Comparison of ENCODE assay signal across 8 cellular contexts in genomic region chr1:166884040-166884642, GRCh38. TPM values are rescaled to one million over a fixed set of nuclear protein-coding genes. Genes with fewer than 3 reads are reported as not detected.
DNase-seq lines count a peak whose midpoint lies in the region; ATAC-seq, FAIRE-seq and TF ChIP-seq lines count a peak whose summit lies in the region.

No MANE protein-coding gene starts in this region.

- no peak for FAIRE-seq in endothelial cell of umbilical vein (lab: Jason Lieb, UNC)

- no peaks in the 10 kb centered on the region for H3K9me3 Mint-ChIP-seq in mesothelial cell of epicardium

- peak; percentile 56 for ATAC-seq in HG03025 (IDR thresholded peaks at IDR 0.05; ENCODE audit: low FRiP score, unreplicated experiment)
- ATAC-seq in GM21515 (IDR thresholded peaks at IDR 0.05; ENCODE audit: unreplicated experiment), result no peak

- no peak overlapping the region for H3K9ac ChIP-seq in endothelial cell of umbilical vein (replicated peaks; ENCODE audit: extremely low read depth, insufficient read depth, low read length)

- H3K4me3 Mint-ChIP-seq in mesothelial cell of epicardium, result no peak overlapping the region

- dilution Hi-C loops in endothelial cell of umbilical vein (cut with MboI; ENCODE audit: extremely low pct_ligation_motif_present, low sequenced_read_pairs), result no loop called here

- peak; percentile 48 for DNase-seq in CD1c-positive myeloid dendritic cell (ENCODE audit: extremely low spot score)
- DNase-seq in activated CD4-positive, alpha-beta T cell treated with anti-CD3 and anti-CD28 coated beads for 48 hours, result peak; percentile 69
- DNase-seq in endothelial cell of umbilical vein (ENCODE audit: low read depth, low spot score), result peak; percentile 4
- peak; percentile 47 to 72 for DNase-seq in mesothelial cell of epicardium (ENCODE audit: low spot score in 2 of 2, unreplicated experiment in 2 of 2)
- peak; percentile 76 for DNase-seq in testis
- DNase-seq in NCI-H748 treated with DMSO at 0.1 percent for 48 hours (lab: John Stamatoyannopoulos, UW), result no peak

- H3K4me1 ChIP-seq in endothelial cell of umbilical vein (ENCODE audit: control insufficient read depth, extremely low read depth, insufficient read depth, low read length), result no peaks in the 10 kb centered on the region
- peaks cover 8% of the 10 kb centered on the region for H3K4me1 ChIP-seq in testis

- H3K27me3 ChIP-seq in endothelial cell of umbilical vein (ENCODE audit: control insufficient read depth in 2 of 2, insufficient read depth in 2 of 2, low read length in 2 of 2) (peaks cover 19 to 25% of the 10 kb centered on the region in 2 experiments), testis (no peaks in the 10 kb centered on the region)

- no peaks in the 10 kb centered on the region for H3K9me1 ChIP-seq in endothelial cell of umbilical vein (replicated peaks; ENCODE audit: control insufficient read depth, extremely low read depth, insufficient read depth, low read length)

- H3K9me3 ChIP-seq in endothelial cell of umbilical vein (replicated peaks; ENCODE audit: control insufficient read depth, insufficient read depth, low read length) (no peaks in the 10 kb centered on the region), testis (no peaks in the 10 kb centered on the region)

- no TSS peak for BruUV-seq in endothelial cell of umbilical vein (replicated peaks; lab: Mats Ljungman, UMichigan)

- intact Hi-C loops in endothelial cell of umbilical vein (cut with micrococcal nuclease) (loop anchor here (1.0 kb wide), 2 partner anchors 26 to 175 kb away; no protein-coding TSS in a partner anchor), testis (cut with DNase I; ENCODE audit: low total_unique reads) (no loop called here)

- H3K36me3 ChIP-seq in endothelial cell of umbilical vein (ENCODE audit: control insufficient read depth in 2 of 2, extremely low read depth in 1 of 2, insufficient read depth in 2 of 2, low read length in 2 of 2) (no peaks in the 10 kb centered on the region), testis (ENCODE audit: low read depth, missing control alignments) (no peaks in the 10 kb centered on the region)

- H2AFZ ChIP-seq in endothelial cell of umbilical vein (ENCODE audit: low read depth, low read length), result no peak overlapping the region

- no peak overlapping the region for H3K4me2 ChIP-seq in endothelial cell of umbilical vein (ENCODE audit: insufficient read depth, low read length)

- no peaks in the 10 kb centered on the region for H3K79me2 ChIP-seq in endothelial cell of umbilical vein (ENCODE audit: control insufficient read depth, insufficient read depth, low read length)

- no peak for TF ChIP-seq POLR2A in endothelial cell of umbilical vein (IDR thresholded peaks at IDR 0.05; ENCODE audit: low read depth, low read length)
- no peak for TF ChIP-seq POLR2A in testis (IDR thresholded peaks at IDR 0.05)

- H4K20me1 ChIP-seq in endothelial cell of umbilical vein (replicated peaks; ENCODE audit: control insufficient read depth, extremely low read depth, insufficient read depth, low read length), result no peaks in the 10 kb centered on the region

- H3K4me1 Mint-ChIP-seq in mesothelial cell of epicardium, result peaks cover 2% of the 10 kb centered on the region

- POLR2A ChIA-PET in endothelial cell of umbilical vein (lab: Charles Lee), result no interaction called here

- no peak overlapping the region for H3K27ac Mint-ChIP-seq in mesothelial cell of epicardium

- H3K4me3 ChIP-seq in endothelial cell of umbilical vein (replicated peaks in 1 of 3; ENCODE audit: insufficient read depth in 1 of 3, low read depth in 1 of 3, low read length in 3 of 3) (no peak overlapping the region), testis (peak overlapping the region in 1 of 2 donors; percentile 34)

- WGBS in testis, 2 donors, result 3 to 6% methylated on average over 18 to 44 of the region's 44 CpGs

- H3K27ac ChIP-seq in endothelial cell of umbilical vein (ENCODE audit: insufficient read depth, low read depth, low read length), result no peak overlapping the region
- H3K27ac ChIP-seq in testis, result no peak overlapping the region

- CTCF ChIA-PET in endothelial cell of umbilical vein (lab: Charles Lee), result interaction anchor here (1.1 to 5.2 kb wide), 4 partner anchors 26 to 656 kb away, joined by 3 to 48 read pairs (median 8); no protein-coding TSS in a partner anchor

- H3K36me3 Mint-ChIP-seq in mesothelial cell of epicardium, result no peaks in the 10 kb centered on the region

- H3K27me3 Mint-ChIP-seq in mesothelial cell of epicardium (ENCODE audit: low read depth), result peaks cover 49% of the 10 kb centered on the region

- TF ChIP-seq CTCF in endothelial cell of umbilical vein (IDR thresholded peaks at IDR 0.05; ENCODE audit: extremely low read depth in 1 of 2, insufficient read depth in 1 of 2, low read depth in 1 of 2, low read length in 2 of 2) (peak; percentile 34 to 60), mesothelial cell of epicardium (IDR thresholded peaks at IDR 0.05; ENCODE audit: unreplicated experiment) (peak; percentile 69), testis (IDR thresholded peaks at IDR 0.05) (peak; percentile 64 to 70 (median 65))

TF ChIP-seq in endothelial cell of umbilical vein, 7 proteins besides CTCF, POLR2A, EP300 and RAD21:
- TF ChIP-seq FOS (IDR thresholded peaks at IDR 0.05; ENCODE audit: borderline replicate concordance, insufficient read depth, low read length) (no peak), EZH2 (IDR thresholded peaks at IDR 0.05; ENCODE audit: borderline replicate concordance, low read depth, low read length, severe bottlenecking) (peak; percentile 27)

RNA-seq across cellular contexts. Expression of gene TADA1, which starts 8.1 kb away (rescaled TPM):
- 7.0 and 7.5 TPM in 2 replicates for total RNA-seq in endothelial cell of umbilical vein
- 7.0 and 7.9 TPM in 2 replicates for polyA plus RNA-seq in endothelial cell of umbilical vein
- polyA plus RNA-seq in endothelial cell of umbilical vein (2011; cell fraction: cytosol; rRNA removed), result 9.4 and 10.1 TPM in 2 replicates
- polyA plus RNA-seq in endothelial cell of umbilical vein (2011; cell fraction: nucleus; rRNA removed), result 10.8 and 13.1 TPM in 2 replicates
- polyA plus RNA-seq in endothelial cell of umbilical vein (2012), result 6.4 and 8.3 TPM in 2 replicates
- 6.7 and 8.4 TPM in 2 replicates for polyA minus RNA-seq in endothelial cell of umbilical vein
- 10.4 TPM for polyA minus RNA-seq in endothelial cell of umbilical vein (2011; cell fraction: cytosol; rRNA and poly(A)+ RNA removed)
- 4.4 and 5.6 TPM in 2 replicates for polyA minus RNA-seq in endothelial cell of umbilical vein (2011; cell fraction: nucleus; rRNA and poly(A)+ RNA removed)
- 15.6 to 18.7 TPM (median 17.4 TPM) in 3 replicates for total RNA-seq in mesothelial cell of epicardium
- 10 to 100 TPM; 22.0 to 25.8 TPM for total RNA-seq in testis
- 19.2 TPM for polyA plus RNA-seq in testis (ENCODE audit: insufficient read depth, low read depth, low replicate concordance)

RNA-seq across cellular contexts. Expression of gene POGK, which starts 44.9 kb away (rescaled TPM):
- 31.8 and 32.2 TPM in 2 replicates for total RNA-seq in endothelial cell of umbilical vein
- polyA plus RNA-seq in endothelial cell of umbilical vein, result 10.5 and 12.5 TPM in 2 replicates
- 12.3 and 13.0 TPM in 2 replicates for polyA plus RNA-seq in endothelial cell of umbilical vein (2011; cell fraction: cytosol; rRNA removed)
- 21.4 and 23.2 TPM in 2 replicates for polyA plus RNA-seq in endothelial cell of umbilical vein (2011; cell fraction: nucleus; rRNA removed)
- polyA plus RNA-seq in endothelial cell of umbilical vein (2012), result 15.6 and 20.6 TPM in 2 replicates
- 22.5 and 24.6 TPM in 2 replicates for polyA minus RNA-seq in endothelial cell of umbilical vein
- 28.6 TPM for polyA minus RNA-seq in endothelial cell of umbilical vein (2011; cell fraction: cytosol; rRNA and poly(A)+ RNA removed)
- 15.7 and 20.1 TPM in 2 replicates for polyA minus RNA-seq in endothelial cell of umbilical vein (2011; cell fraction: nucleus; rRNA and poly(A)+ RNA removed)
- total RNA-seq in mesothelial cell of epicardium, result 40.1 to 42.1 TPM (median 40.6 TPM) in 3 replicates
- 10 to 100 TPM; 29.2 to 29.4 TPM for total RNA-seq in testis
- polyA plus RNA-seq in testis (ENCODE audit: insufficient read depth, low read depth, low replicate concordance), result 14.3 TPM
